ENCODE assay signal across 2 cellular contexts in the genomic region with DNA sequence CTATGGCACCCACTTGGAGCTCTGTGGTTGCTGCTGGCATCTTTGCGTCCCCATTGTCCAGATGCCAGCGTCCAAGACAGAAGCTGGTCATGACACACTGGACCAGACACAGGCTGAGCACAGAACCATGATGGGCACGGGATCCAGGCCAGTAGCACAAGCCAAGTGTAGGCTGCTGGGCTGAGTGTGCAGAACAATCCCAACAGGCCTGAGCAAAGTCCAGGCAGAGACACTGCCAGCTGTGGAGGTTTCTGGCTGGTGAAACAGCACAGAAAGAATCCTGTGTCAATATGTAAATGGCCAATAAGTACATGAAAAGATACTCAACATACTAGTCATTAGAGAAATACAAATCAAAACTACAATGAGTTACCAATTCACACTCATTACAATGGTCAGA.
TF ChIP-seq lines count a peak whose summit lies in the region.

No MANE protein-coding gene starts in this region.

TF ChIP-seq in liver, 16 proteins besides CTCF, POLR2A, EP300 and RAD21 (continued from another document):
- TF ChIP-seq, protein P1, sequence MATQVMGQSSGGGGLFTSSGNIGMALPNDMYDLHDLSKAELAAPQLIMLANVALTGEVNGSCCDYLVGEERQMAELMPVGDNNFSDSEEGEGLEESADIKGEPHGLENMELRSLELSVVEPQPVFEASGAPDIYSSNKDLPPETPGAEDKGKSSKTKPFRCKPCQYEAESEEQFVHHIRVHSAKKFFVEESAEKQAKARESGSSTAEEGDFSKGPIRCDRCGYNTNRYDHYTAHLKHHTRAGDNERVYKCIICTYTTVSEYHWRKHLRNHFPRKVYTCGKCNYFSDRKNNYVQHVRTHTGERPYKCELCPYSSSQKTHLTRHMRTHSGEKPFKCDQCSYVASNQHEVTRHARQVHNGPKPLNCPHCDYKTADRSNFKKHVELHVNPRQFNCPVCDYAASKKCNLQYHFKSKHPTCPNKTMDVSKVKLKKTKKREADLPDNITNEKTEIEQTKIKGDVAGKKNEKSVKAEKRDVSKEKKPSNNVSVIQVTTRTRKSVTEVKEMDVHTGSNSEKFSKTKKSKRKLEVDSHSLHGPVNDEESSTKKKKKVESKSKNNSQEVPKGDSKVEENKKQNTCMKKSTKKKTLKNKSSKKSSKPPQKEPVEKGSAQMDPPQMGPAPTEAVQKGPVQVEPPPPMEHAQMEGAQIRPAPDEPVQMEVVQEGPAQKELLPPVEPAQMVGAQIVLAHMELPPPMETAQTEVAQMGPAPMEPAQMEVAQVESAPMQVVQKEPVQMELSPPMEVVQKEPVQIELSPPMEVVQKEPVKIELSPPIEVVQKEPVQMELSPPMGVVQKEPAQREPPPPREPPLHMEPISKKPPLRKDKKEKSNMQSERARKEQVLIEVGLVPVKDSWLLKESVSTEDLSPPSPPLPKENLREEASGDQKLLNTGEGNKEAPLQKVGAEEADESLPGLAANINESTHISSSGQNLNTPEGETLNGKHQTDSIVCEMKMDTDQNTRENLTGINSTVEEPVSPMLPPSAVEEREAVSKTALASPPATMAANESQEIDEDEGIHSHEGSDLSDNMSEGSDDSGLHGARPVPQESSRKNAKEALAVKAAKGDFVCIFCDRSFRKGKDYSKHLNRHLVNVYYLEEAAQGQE (IDR thresholded peaks at IDR 0.05) = no peak
- TF ChIP-seq HNF4A (conservative IDR thresholded peaks at IDR 0.05) = peak; percentile 7 to 66
- no peak for TF ChIP-seq GABPA (IDR thresholded peaks at IDR 0.05 in 1 of 2, conservative IDR thresholded peaks at IDR 0.05 in 1 of 2)

TF ChIP-seq in HepG2, 621 proteins besides CTCF, POLR2A, EP300 and RAD21 (continued from another document):
- TF ChIP-seq, protein P2, sequence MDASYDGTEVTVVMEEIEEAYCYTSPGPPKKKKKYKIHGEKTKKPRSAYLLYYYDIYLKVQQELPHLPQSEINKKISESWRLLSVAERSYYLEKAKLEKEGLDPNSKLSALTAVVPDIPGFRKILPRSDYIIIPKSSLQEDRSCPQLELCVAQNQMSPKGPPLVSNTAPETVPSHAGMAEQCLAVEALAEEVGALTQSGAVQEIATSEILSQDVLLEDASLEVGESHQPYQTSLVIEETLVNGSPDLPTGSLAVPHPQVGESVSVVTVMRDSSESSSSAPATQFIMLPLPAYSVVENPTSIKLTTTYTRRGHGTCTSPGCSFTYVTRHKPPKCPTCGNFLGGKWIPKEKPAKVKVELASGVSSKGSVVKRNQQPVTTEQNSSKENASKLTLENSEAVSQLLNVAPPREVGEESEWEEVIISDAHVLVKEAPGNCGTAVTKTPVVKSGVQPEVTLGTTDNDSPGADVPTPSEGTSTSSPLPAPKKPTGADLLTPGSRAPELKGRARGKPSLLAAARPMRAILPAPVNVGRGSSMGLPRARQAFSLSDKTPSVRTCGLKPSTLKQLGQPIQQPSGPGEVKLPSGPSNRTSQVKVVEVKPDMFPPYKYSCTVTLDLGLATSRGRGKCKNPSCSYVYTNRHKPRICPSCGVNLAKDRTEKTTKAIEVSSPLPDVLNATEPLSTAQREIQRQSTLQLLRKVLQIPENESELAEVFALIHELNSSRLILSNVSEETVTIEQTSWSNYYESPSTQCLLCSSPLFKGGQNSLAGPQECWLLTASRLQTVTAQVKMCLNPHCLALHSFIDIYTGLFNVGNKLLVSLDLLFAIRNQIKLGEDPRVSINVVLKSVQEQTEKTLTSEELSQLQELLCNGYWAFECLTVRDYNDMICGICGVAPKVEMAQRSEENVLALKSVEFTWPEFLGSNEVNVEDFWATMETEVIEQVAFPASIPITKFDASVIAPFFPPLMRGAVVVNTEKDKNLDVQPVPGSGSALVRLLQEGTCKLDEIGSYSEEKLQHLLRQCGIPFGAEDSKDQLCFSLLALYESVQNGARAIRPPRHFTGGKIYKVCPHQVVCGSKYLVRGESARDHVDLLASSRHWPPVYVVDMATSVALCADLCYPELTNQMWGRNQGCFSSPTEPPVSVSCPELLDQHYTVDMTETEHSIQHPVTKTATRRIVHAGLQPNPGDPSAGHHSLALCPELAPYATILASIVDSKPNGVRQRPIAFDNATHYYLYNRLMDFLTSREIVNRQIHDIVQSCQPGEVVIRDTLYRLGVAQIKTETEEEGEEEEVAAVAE (CRISPR knock-in tag; IDR thresholded peaks at IDR 0.05; ENCODE audit: borderline replicate concordance) = no peak
